20 cellular contexts compared by ENCODE assay signal in genomic region chr7:27952393-27953290, GRCh38.
DNase-seq lines count a peak whose midpoint lies in the region; ATAC-seq and TF ChIP-seq lines count a peak whose summit lies in the region.
"Had no signal": no experiment of that assay in that cellular context is flagged by ENCODE, and none has a peak within 500 bp of the region (broad histone marks: within the 10 kb centered on the region; RNA-seq: fewer than 3 reads in every experiment).

No MANE protein-coding gene starts in this region.

- H3K27me3 Mint-ChIP-seq in activated naive CD4-positive, alpha-beta T cell treated with anti-CD3 and anti-CD28 coated beads, Interleukin-2, amount 50 U/mL, for 24 hours: no peaks in the 10 kb centered on the region
- no peaks in the 10 kb centered on the region for H3K27me3 Mint-ChIP-seq in T-helper 17 cell
- H3K27me3 Mint-ChIP-seq: activated T-helper 17 cell treated with anti-CD3 and anti-CD28 coated beads, Interleukin-2, amount 50 U/mL, for 72 hours had no signal

- H3K4me3 Mint-ChIP-seq in activated naive CD4-positive, alpha-beta T cell treated with anti-CD3 and anti-CD28 coated beads, Interleukin-2, amount 50 U/mL, for 24 hours: peak overlapping the region; percentile 67
- no peak overlapping the region for H3K4me3 Mint-ChIP-seq in T-helper 17 cell
- H3K4me3 Mint-ChIP-seq: activated T-helper 17 cell treated with anti-CD3 and anti-CD28 coated beads, Interleukin-2, amount 50 U/mL, for 72 hours had no signal

- no peaks in the 10 kb centered on the region for H3K9me3 Mint-ChIP-seq in activated naive CD4-positive, alpha-beta T cell treated with anti-CD3 and anti-CD28 coated beads, Interleukin-2, amount 50 U/mL, for 24 hours
- no peaks in the 10 kb centered on the region for H3K9me3 Mint-ChIP-seq in activated naive CD4-positive, alpha-beta T cell treated with anti-CD3 and anti-CD28 coated beads, Interleukin-2, amount 50 U/mL, for 72 hours
- H3K9me3 Mint-ChIP-seq: activated T-helper 17 cell treated with anti-CD3 and anti-CD28 coated beads, Interleukin-2, amount 50 U/mL, for 72 hours had no signal

- no peak for TF ChIP-seq CTCF in fibroblast of pulmonary artery (IDR thresholded peaks at IDR 0.05; ENCODE audit: low read length, missing control alignments)

- DNase-seq in activated naive CD4-positive, alpha-beta T cell treated with anti-CD3 and anti-CD28 coated beads, Interleukin-2, amount 50 U/mL, for 72 hours (ENCODE audit: low spot score in 2 of 2): no peak
- no peak for DNase-seq in T-helper 17 cell
- DNase-seq in fibroblast of pulmonary artery (ENCODE audit: low read depth): peak; percentile 21
- no peak for DNase-seq in DMS 273 treated with DMSO at 0.1 percent for 48 hours (lab: John Stamatoyannopoulos, UW)
- no peak for DNase-seq in effector CD8-positive, alpha-beta T cell (lab: John Stamatoyannopoulos, UW)
- DNase-seq: activated CD8-positive, alpha-beta memory T cell treated with anti-CD3 and anti-CD28 coated beads for 24 hours; brain microvascular endothelial cell; Caco-2; effector memory CD4-positive, alpha-beta T cell; NCI-H2081 treated with DMSO at 0.1 percent for 48 hours; NCI-H526; occipital lobe; PC-9; spleen; upper lobe of right lung had no signal

- no peaks in the 10 kb centered on the region for H3K9me3 ChIP-seq in T-helper 17 cell (ENCODE audit: control insufficient read depth, low read length, poor library complexity, severe bottlenecking)
- H3K9me3 ChIP-seq: A549, Caco-2, spleen, upper lobe of right lung had no signal

- H3K36me3 Mint-ChIP-seq in activated naive CD4-positive, alpha-beta T cell treated with anti-CD3 and anti-CD28 coated beads, Interleukin-2, amount 50 U/mL, for 24 hours: peaks cover 3% of the 10 kb centered on the region
- no peaks in the 10 kb centered on the region for H3K36me3 Mint-ChIP-seq in activated naive CD4-positive, alpha-beta T cell treated with anti-CD3 and anti-CD28 coated beads, Interleukin-2, amount 50 U/mL, for 72 hours
- H3K36me3 Mint-ChIP-seq in T-helper 17 cell (ENCODE audit: low read depth): peaks cover 11% of the 10 kb centered on the region

- H3K4me3 ChIP-seq in fibroblast of pulmonary artery (replicated peaks; ENCODE audit: low read depth, low read length) (no peak overlapping the region), skin epidermis (no peak overlapping the region)
- H3K4me3 ChIP-seq: A549, PC-9, spleen, upper lobe of right lung had no signal

- H3K27ac ChIP-seq in skin epidermis: peak overlapping the region in 13 of 21 experiments; percentile 1 to 80 (median 52)
- H3K27ac ChIP-seq: A549, brain microvascular endothelial cell, PC-9, upper lobe of right lung had no signal

- H3K4me1 Mint-ChIP-seq in activated naive CD4-positive, alpha-beta T cell treated with anti-CD3 and anti-CD28 coated beads, Interleukin-2, amount 50 U/mL, for 24 hours: peaks cover 61% of the 10 kb centered on the region
- peaks cover 25% of the 10 kb centered on the region for H3K4me1 Mint-ChIP-seq in T-helper 17 cell

- peak overlapping the region; percentile 23 for H3K27ac Mint-ChIP-seq in activated naive CD4-positive, alpha-beta T cell treated with anti-CD3 and anti-CD28 coated beads, Interleukin-2, amount 50 U/mL, for 24 hours
- H3K27ac Mint-ChIP-seq in activated naive CD4-positive, alpha-beta T cell treated with anti-CD3 and anti-CD28 coated beads, Interleukin-2, amount 50 U/mL, for 72 hours: no peak overlapping the region
- H3K27ac Mint-ChIP-seq in T-helper 17 cell: no peak overlapping the region
- H3K27ac Mint-ChIP-seq: activated T-helper 17 cell treated with anti-CD3 and anti-CD28 coated beads, Interleukin-2, amount 50 U/mL, for 72 hours had no signal

- no peak for ATAC-seq in activated naive CD4-positive, alpha-beta T cell treated with anti-CD3 and anti-CD28 coated beads, Interleukin-2, amount 50 U/mL, for 72 hours
- ATAC-seq in T-helper 17 cell (peak; percentile 30), GM18520 (IDR thresholded peaks at IDR 0.05; ENCODE audit: unreplicated experiment) (no peak)
- ATAC-seq: A549; activated T-helper 17 cell treated with anti-CD3 and anti-CD28 coated beads, Interleukin-2, amount 50 U/mL, for 72 hours; upper lobe of right lung had no signal
